In the genomic region with DNA sequence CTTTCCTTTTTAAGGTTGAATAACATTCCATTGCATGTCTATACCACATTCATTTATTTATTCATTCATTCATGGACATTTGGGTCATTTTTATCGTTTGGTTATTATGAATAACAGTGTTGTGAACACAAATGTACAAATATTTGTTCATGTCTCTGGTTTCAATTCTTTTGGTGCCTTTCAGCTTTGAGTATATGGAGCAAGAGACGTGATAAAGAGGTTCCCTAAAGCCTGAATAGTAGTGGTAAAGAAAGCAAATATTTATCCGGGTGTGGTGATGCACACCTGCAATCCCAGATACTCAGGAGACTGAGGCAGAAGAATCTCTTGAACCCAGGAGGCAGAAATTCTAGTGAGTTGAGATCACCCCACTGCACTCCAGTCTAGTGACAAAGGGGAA, we compare ENCODE assay signal across 3 cellular contexts.
TF ChIP-seq lines count a peak whose summit lies in the region.

No MANE protein-coding gene starts in this region.

TF ChIP-seq in SK-N-SH, 30 proteins besides CTCF, POLR2A, EP300 and RAD21:
- TF ChIP-seq FOXJ3 (CRISPR knock-in tag; IDR thresholded peaks at IDR 0.05) (no peak), MXI1 (IDR thresholded peaks at IDR 0.05; ENCODE audit: low read depth, low read length) (no peak), SMC3 (IDR thresholded peaks at IDR 0.05; ENCODE audit: low read depth, low read length) (no peak), NFIC (IDR thresholded peaks at IDR 0.05; ENCODE audit: borderline replicate concordance) (no peak), GABPA (IDR thresholded peaks at IDR 0.05; ENCODE audit: low read depth) (no peak), TCF12 (IDR thresholded peaks at IDR 0.05) (no peak), RFX5 (IDR thresholded peaks at IDR 0.05; ENCODE audit: low read length) (no peak), NRF1 (IDR thresholded peaks at IDR 0.05; ENCODE audit: low read depth, low read length) (no peak), POLR2AphosphoS5 (IDR thresholded peaks at IDR 0.05; ENCODE audit: low read depth, low read length) (no peak), MEF2A (IDR thresholded peaks at IDR 0.05; ENCODE audit: borderline replicate concordance, low read depth) (no peak), ELF1 (IDR thresholded peaks at IDR 0.05) (no peak), FOXM1 (IDR thresholded peaks at IDR 0.05; ENCODE audit: low read depth) (no peak)
- TF ChIP-seq, protein P1, sequence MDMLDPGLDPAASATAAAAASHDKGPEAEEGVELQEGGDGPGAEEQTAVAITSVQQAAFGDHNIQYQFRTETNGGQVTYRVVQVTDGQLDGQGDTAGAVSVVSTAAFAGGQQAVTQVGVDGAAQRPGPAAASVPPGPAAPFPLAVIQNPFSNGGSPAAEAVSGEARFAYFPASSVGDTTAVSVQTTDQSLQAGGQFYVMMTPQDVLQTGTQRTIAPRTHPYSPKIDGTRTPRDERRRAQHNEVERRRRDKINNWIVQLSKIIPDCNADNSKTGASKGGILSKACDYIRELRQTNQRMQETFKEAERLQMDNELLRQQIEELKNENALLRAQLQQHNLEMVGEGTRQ (IDR thresholded peaks at IDR 0.05; ENCODE audit: borderline replicate concordance, low read depth, low read length): no peak
- TF ChIP-seq, protein P2, sequence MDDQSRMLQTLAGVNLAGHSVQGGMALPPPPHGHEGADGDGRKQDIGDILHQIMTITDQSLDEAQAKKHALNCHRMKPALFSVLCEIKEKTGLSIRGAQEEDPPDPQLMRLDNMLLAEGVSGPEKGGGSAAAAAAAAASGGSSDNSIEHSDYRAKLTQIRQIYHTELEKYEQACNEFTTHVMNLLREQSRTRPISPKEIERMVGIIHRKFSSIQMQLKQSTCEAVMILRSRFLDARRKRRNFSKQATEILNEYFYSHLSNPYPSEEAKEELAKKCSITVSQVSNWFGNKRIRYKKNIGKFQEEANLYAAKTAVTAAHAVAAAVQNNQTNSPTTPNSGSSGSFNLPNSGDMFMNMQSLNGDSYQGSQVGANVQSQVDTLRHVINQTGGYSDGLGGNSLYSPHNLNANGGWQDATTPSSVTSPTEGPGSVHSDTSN (IDR thresholded peaks at IDR 0.05): no peak

TF ChIP-seq in SK-N-SH treated with all-trans-retinoic acid at 6 μM for 48 hours, 23 proteins besides CTCF, POLR2A, EP300 and RAD21:
- TF ChIP-seq GLIS3 (CRISPR knock-in tag; IDR thresholded peaks at IDR 0.05) (no peak), ARNTL (CRISPR knock-in tag; IDR thresholded peaks at IDR 0.05; ENCODE audit: borderline replicate concordance, low read depth) (no peak), ZFP30 (CRISPR knock-in tag; IDR thresholded peaks at IDR 0.05) (no peak), TOX (CRISPR knock-in tag; IDR thresholded peaks at IDR 0.05; ENCODE audit: borderline replicate concordance) (no peak), ZFP3 (CRISPR knock-in tag; IDR thresholded peaks at IDR 0.05) (no peak), CSRNP3 (CRISPR knock-in tag; IDR thresholded peaks at IDR 0.05) (no peak), RARB (CRISPR knock-in tag; IDR thresholded peaks at IDR 0.05) (no peak), BACH2 (CRISPR knock-in tag; IDR thresholded peaks at IDR 0.05; ENCODE audit: borderline replicate concordance) (no peak), SNAI2 (CRISPR knock-in tag; IDR thresholded peaks at IDR 0.05) (no peak), ZNF565 (CRISPR knock-in tag; conservative IDR thresholded peaks at IDR 0.05; ENCODE audit: low read depth) (no peak), ISL1 (CRISPR knock-in tag; IDR thresholded peaks at IDR 0.05) (no peak)

TF ChIP-seq in HepG2, 621 proteins besides CTCF, POLR2A, EP300 and RAD21:
- TF ChIP-seq NAIF1 (CRISPR knock-in tag; IDR thresholded peaks at IDR 0.05; ENCODE audit: borderline replicate concordance): no peak
- TF ChIP-seq PPARG (CRISPR knock-in tag; conservative IDR thresholded peaks at IDR 0.05): no peak
- no peak for TF ChIP-seq IRF9 (CRISPR knock-in tag; IDR thresholded peaks at IDR 0.05; ENCODE audit: borderline replicate concordance)
- no peak for TF ChIP-seq PAX8 (CRISPR knock-in tag; IDR thresholded peaks at IDR 0.05; ENCODE audit: borderline replicate concordance)
- no peak for TF ChIP-seq LCORL (IDR thresholded peaks at IDR 0.05)
- TF ChIP-seq LCORL (CRISPR knock-in tag; IDR thresholded peaks at IDR 0.05): no peak
- TF ChIP-seq ZNF501 (CRISPR knock-in tag; IDR thresholded peaks at IDR 0.05): no peak
- no peak for TF ChIP-seq JUND (CRISPR knock-in tag; IDR thresholded peaks at IDR 0.05)
